Comparison of ENCODE assay signal across 13 cellular contexts in the genomic region with DNA sequence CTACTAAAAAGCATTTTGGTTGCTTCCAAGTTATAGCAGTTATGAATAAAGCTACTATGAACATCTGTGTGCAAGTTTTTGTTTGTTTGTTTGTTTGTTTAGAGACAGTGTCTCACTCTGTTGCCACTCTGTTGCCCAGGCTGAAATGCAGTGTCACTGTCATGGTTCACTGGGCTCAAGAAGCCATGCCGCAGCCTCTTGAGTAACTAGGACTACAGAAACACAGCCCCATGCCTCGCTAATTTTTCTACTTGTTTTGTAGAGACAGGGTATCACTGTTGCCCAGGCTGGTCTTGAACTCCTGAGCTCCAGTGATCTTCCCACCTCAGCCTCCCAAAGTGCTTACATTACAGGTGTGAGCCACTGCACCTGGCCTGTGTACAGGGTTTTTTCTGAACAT.
DNase-seq lines count a peak whose midpoint lies in the region.
"Had no signal": no experiment of that assay in that cellular context is flagged by ENCODE, and none has a peak within 500 bp of the region (broad histone marks: within the 10 kb centered on the region; RNA-seq: fewer than 3 reads in every experiment).

No MANE protein-coding gene starts in this region.

- no peaks in the 10 kb centered on the region for H3K27me3 Mint-ChIP-seq in activated CD4-positive, alpha-beta memory T cell treated with anti-CD3 and anti-CD28 coated beads for 36 hours
- H3K27me3 Mint-ChIP-seq: CD4-positive, alpha-beta memory T cell had no signal

- H3K4me1 Mint-ChIP-seq in activated CD4-positive, alpha-beta memory T cell treated with anti-CD3 and anti-CD28 coated beads for 36 hours (ENCODE audit: low read depth) = no peaks in the 10 kb centered on the region
- H3K4me1 Mint-ChIP-seq: CD4-positive, alpha-beta memory T cell; GM23338 had no signal

- no peak overlapping the region for H3K4me3 Mint-ChIP-seq in activated CD4-positive, alpha-beta memory T cell treated with anti-CD3 and anti-CD28 coated beads for 36 hours
- H3K4me3 Mint-ChIP-seq: CD4-positive, alpha-beta memory T cell; GM23338 had no signal

- DNase-seq in NCI-H2107 treated with DMSO at 0.1 percent for 48 hours (lab: John Stamatoyannopoulos, UW; ENCODE audit: unreplicated experiment) = peak; percentile 13
- DNase-seq in NCI-H2107 (lab: John Stamatoyannopoulos, UW) = no peak
- DNase-seq in Caki2 (ENCODE audit: low read depth) = peak; percentile 56
- peak; percentile 42 for DNase-seq in kidney tubule cell (ENCODE audit: low spot score)
- DNase-seq in activated CD4-positive, alpha-beta memory T cell treated with anti-CD3 and anti-CD28 coated beads for 36 hours = no peak
- DNase-seq in NCI-H510A treated with DMSO at 0.1 percent for 48 hours (lab: John Stamatoyannopoulos, UW) = no peak
- no peak for DNase-seq in GM19240 (ENCODE audit: insufficient read length, low spot score)
- DNase-seq: 8988T; AML-193; CD4-positive, alpha-beta memory T cell; DMS153; H7 had no signal

- peaks cover 15% of the 10 kb centered on the region for H3K9me3 Mint-ChIP-seq in activated CD4-positive, alpha-beta memory T cell treated with anti-CD3 and anti-CD28 coated beads for 36 hours

- CTCF ChIA-PET in activated CD4-positive, alpha-beta memory T cell treated with anti-CD3 and anti-CD28 coated beads for 36 hours (lab: Charles Lee) = no interaction called here

- no peak overlapping the region for H3K27ac Mint-ChIP-seq in activated CD4-positive, alpha-beta memory T cell treated with anti-CD3 and anti-CD28 coated beads for 36 hours
- H3K27ac Mint-ChIP-seq: CD4-positive, alpha-beta memory T cell; GM23338 had no signal

- POLR2A ChIA-PET in activated CD4-positive, alpha-beta memory T cell treated with anti-CD3 and anti-CD28 coated beads for 36 hours (lab: Charles Lee) = no interaction called here

- no peaks in the 10 kb centered on the region for H3K36me3 Mint-ChIP-seq in activated CD4-positive, alpha-beta memory T cell treated with anti-CD3 and anti-CD28 coated beads for 36 hours
- H3K36me3 Mint-ChIP-seq: CD4-positive, alpha-beta memory T cell had no signal

- intact Hi-C loops in activated CD4-positive, alpha-beta memory T cell treated with anti-CD3 and anti-CD28 coated beads for 36 hours (cut with micrococcal nuclease) = no loop called here

- in situ Hi-C loops in Caki2 (cut with HindIII; ENCODE audit: low pct_unique_long_range_greater_than_20kb, low sequenced_read_pairs) = no loop called here

Comparison
In these comparisons a context has a peak if more than half of its experiments do, and no peak if none do; other contexts are left out.
1. DNase-seq: peak in NCI-H2107 treated with DMSO at 0.1 percent for 48 hours (single experiment), Caki2 (single experiment) and kidney tubule cell (single experiment); none in NCI-H2107 (single experiment), activated CD4-positive, alpha-beta memory T cell treated with anti-CD3 and anti-CD28 coated beads for 36 hours (single experiment), NCI-H510A treated with DMSO at 0.1 percent for 48 hours (single experiment) and GM19240 (single experiment).